In the genomic region with DNA sequence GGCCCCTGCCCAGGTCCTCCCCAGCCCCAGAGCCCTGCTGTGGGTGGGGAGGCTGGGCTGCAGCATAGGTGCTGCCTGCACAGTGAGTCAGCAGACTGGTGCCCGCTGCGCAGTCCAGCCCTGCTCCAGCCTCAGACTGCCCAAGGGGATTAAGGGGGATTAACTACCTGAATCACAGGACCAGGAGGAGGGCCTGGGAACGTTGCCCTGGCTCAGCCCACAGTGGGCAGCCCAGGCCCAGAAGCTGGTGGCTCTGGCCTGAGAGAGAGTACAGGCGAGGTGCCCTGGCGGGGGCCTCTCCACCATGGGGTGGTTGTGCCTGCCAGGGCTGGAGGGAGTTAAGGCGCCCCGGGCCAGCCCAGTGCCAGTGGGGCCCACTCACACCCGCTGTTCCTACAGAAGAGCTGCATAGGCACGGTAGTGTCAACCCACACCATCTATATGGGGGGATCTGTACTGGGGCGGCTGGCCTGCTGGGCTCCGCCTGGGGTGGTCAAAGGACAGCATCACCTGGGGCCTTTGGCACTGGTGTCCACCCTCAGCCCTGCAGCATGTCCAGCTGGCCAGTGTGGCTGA, we compare ENCODE assay signal across 18 cellular contexts. TPM values are rescaled to one million over a fixed set of nuclear protein-coding genes. Genes with fewer than 3 reads are reported as not detected.
DNase-seq lines count a peak whose midpoint lies in the region; ATAC-seq and TF ChIP-seq lines count a peak whose summit lies in the region.
"Had no signal": no experiment of that assay in that cellular context is flagged by ENCODE, and none has a peak within 500 bp of the region (broad histone marks: within the 10 kb centered on the region; RNA-seq: fewer than 3 reads in every experiment).

No MANE protein-coding gene starts in this region.

- intact Hi-C loops in heart left ventricle (cut with DNase I) (loop anchor here in 1 of 10 donors (10.0 kb wide), 1 partner anchor 245 kb away; a partner anchor contains a TSS), psoas muscle (cut with DNase I) (loop anchor here in 1 of 2 donors (5.0 to 10.0 kb wide), 2 partner anchors 67 to 275 kb away; partner anchors contain the start of gene RNF187)

- H3K36me3 ChIP-seq in SJCRH30 (no peaks in the 10 kb centered on the region), heart left ventricle (peaks cover 0 to 23% (median 0%) of the 10 kb centered on the region in 9 donors), psoas muscle (ENCODE audit: insufficient read depth in 1 of 2, low read depth in 1 of 2) (peaks cover 0 to 19% of the 10 kb centered on the region in 2 donors)
- H3K36me3 ChIP-seq: tibial nerve had no signal

- H3K27ac ChIP-seq in SJCRH30 (no peak overlapping the region), heart left ventricle (peak overlapping the region in 11 of 12 donors; percentile 23 to 100 (median 96)), psoas muscle (peak overlapping the region; percentile 99)
- H3K27ac ChIP-seq: tibial nerve had no signal

- TF ChIP-seq POLR2A in heart left ventricle (IDR thresholded peaks at IDR 0.05) = peak in 1 of 2 donors; percentile 32

- H3K4me1 ChIP-seq in SJCRH30 = peaks cover 35% of the 10 kb centered on the region
- peaks cover 0 to 77% (median 33%) of the 10 kb centered on the region in 12 donors for H3K4me1 ChIP-seq in heart left ventricle
- H3K4me1 ChIP-seq in psoas muscle = peaks cover 61% of the 10 kb centered on the region

- DNase-seq in HPDE6-E6E7 (ENCODE audit: extremely low spot score) = peak; percentile 87
- peak; percentile 49 for DNase-seq in SJCRH30
- peak in 3 of 5 donors; percentile 52 to 77 (median 62) for DNase-seq in heart left ventricle
- DNase-seq in psoas muscle = peak; percentile 82 to 96
- no peak for DNase-seq in AML-193 (lab: John Stamatoyannopoulos, UW)
- no peak for DNase-seq in NCI-H146 (lab: John Stamatoyannopoulos, UW)
- no peak for DNase-seq in stimulated activated CD4-positive, alpha-beta T cell treated with anti-CD3 and anti-CD28 coated beads, Interleukin-4, amount 100 ng/mL, for 24 hours
- DNase-seq: activated B cell treated with CpG ODN at 0.5 μM for 24 hours; activated CD8-positive, alpha-beta memory T cell treated with anti-CD3 and anti-CD28 coated beads, Interleukin-2, amount 50 U/mL, for 48 hours; GF-D8; kidney glomerular epithelial cell; naive B cell; NCI-H1048; NCI-H2227 treated with DMSO at 0.1 percent for 48 hours; stimulated activated CD4-positive, alpha-beta T cell treated with anti-CD3 and anti-CD28 coated beads, Interleukin-2, amount 100 ng/mL, for 24 hours had no signal

- peak; percentile 22 to 41 (median 30) for ATAC-seq in heart left ventricle
- ATAC-seq in psoas muscle = peak; percentile 55 to 66 (median 61)
- no peak for ATAC-seq in GM19395 (IDR thresholded peaks at IDR 0.05; ENCODE audit: unreplicated experiment)
- ATAC-seq: activated naive CD4-positive, alpha-beta T cell treated with anti-CD3 and anti-CD28 coated beads, Interleukin-2, amount 50 U/mL, for 72 hours had no signal

- 51 to 62% (median 55%) methylated on average over 7 to 11 of the region's 11 CpGs; no CpG with 5 or more reads in 1 of the 4 donors for WGBS in heart left ventricle, 4 donors
- 31 to 40% (median 31%) methylated on average over 10 to 11 of the region's 11 CpGs for WGBS in psoas muscle, 3 donors

- H3K9me3 ChIP-seq in SJCRH30 (replicated peaks) = no peaks in the 10 kb centered on the region
- H3K9me3 ChIP-seq in heart left ventricle = no peaks in the 10 kb centered on the region
- no peaks in the 10 kb centered on the region for H3K9me3 ChIP-seq in psoas muscle
- H3K9me3 ChIP-seq: tibial nerve had no signal

- no peak overlapping the region for H3K4me3 ChIP-seq in SJCRH30
- H3K4me3 ChIP-seq in heart left ventricle = peak overlapping the region in 10 of 12 donors; percentile 34 to 93 (median 68)
- H3K4me3 ChIP-seq in psoas muscle = peak overlapping the region; percentile 91
- H3K4me3 ChIP-seq: tibial nerve had no signal

- H3K27me3 ChIP-seq in SJCRH30 (0 out of 2 replicates have a peak, but pooled peaks cover 4% of the 10 kb centered on the region), heart left ventricle (peaks cover 0 to 10% (median 0%) of the 10 kb centered on the region in 9 donors), psoas muscle (ENCODE audit: insufficient read depth in 3 of 3, low read length in 2 of 3) (no peaks in the 10 kb centered on the region)

- TF ChIP-seq CTCF in heart left ventricle (IDR thresholded peaks at IDR 0.05) = no peak
- TF ChIP-seq CTCF in psoas muscle (IDR thresholded peaks at IDR 0.05) = no peak

RNA-seq across cellular contexts. Expression of gene OBSCN, which starts 2.3 kb away (rescaled TPM):
- 7.3 and 8.3 TPM in 2 replicates for total RNA-seq in SJCRH30 (2014; rRNA removed; shearing (Covaris generic))
- total RNA-seq in heart left ventricle (100 to 1,000 TPM; 238 to 460 (median 354) TPM), psoas muscle (1,000 to 10,000 TPM; 1,061 to 1,869 (median 1,568) TPM)
- polyA plus RNA-seq in heart left ventricle (100 to 1,000 TPM; 155 to 524 TPM), psoas muscle (100 to 1,000 TPM; 397 to 658 (median 442) TPM)

RNA-seq across cellular contexts. Expression of gene IBA57, which starts 44.6 kb away (rescaled TPM):
- 4.4 and 5.6 TPM in 2 replicates for total RNA-seq in SJCRH30 (2014; rRNA removed; shearing (Covaris generic))
- 10 to 100 TPM in 7 of 9 donors, 1 to 10 TPM in 2; 8.7 to 18.6 (median 12.3) TPM for total RNA-seq in heart left ventricle
- 10 to 100 TPM in 1 of 2 donors, 1 to 10 TPM in 1; 4.8 to 11.3 TPM for polyA plus RNA-seq in heart left ventricle
- total RNA-seq in psoas muscle = 10 to 100 TPM; 11.3 to 26.2 (median 17.8) TPM
- polyA plus RNA-seq in psoas muscle = 10 to 100 TPM in 2 of 3 donors, 1 to 10 TPM in 1; 7.7 to 16.0 (median 11.5) TPM

Comparison
In these comparisons a context has a peak if more than half of its experiments do, and no peak if none do; other contexts are left out.
1. DNase-seq: peak in HPDE6-E6E7 (single experiment), SJCRH30 (2 of 2), heart left ventricle (3 of 5) and psoas muscle (2 of 2); none in AML-193 (0 of 2), NCI-H146 (single experiment) and stimulated activated CD4-positive, alpha-beta T cell treated with anti-CD3 and anti-CD28 coated beads, Interleukin-4, amount 100 ng/mL, for 24 hours (single experiment).
2. RNA of gene OBSCN, which starts 2.3 kb away (total RNA-seq): 1,061 to 1,869 TPM in psoas muscle and 238 to 460 TPM in heart left ventricle; 7.3 to 8.3 TPM in SJCRH30; every median in the first group is over 10 times any median in the second.